18 cellular contexts compared by ENCODE assay signal in the genomic region with DNA sequence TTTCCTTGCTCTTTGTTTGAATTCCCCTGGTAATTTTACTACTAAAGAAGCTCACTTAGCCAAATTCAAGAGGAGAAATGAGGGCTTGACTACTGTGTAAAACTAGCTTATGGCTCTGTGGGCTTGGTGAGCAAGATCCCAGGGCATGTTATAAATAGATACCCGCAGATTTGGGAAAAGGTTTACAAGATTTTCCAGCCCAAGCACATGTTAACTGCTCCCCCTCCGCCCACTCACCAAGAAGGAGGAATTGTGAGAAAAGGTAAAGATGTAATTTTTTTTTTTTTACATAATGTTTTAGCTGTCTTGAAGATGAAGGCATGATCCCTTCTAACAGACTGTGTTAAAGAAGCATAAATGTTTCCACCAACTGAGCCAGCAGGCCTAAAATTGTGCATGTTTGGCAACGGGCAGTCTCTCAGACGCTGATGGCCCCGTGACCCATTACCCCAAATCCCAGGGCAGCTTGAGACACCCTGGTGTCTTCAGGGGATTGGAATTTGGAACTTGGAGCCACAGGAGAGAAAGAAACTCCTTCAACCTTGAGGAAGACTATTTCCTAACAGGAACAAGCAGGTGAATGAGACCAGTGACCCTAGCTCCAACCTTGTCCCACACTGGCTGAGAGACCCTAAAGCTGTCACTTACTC.
"Had no signal": no experiment of that assay in that cellular context is flagged by ENCODE, and none has a peak within 500 bp of the region (broad histone marks: within the 10 kb centered on the region; RNA-seq: fewer than 3 reads in every experiment).

No MANE protein-coding gene starts in this region.

- DNase-seq: activated CD4-positive, alpha-beta T cell treated with anti-CD3 and anti-CD28 coated beads, Interleukin-2, amount 10 ng/mL, durations not matched to agents 7 days and 5 days; activated gamma-delta T cell treated with Interleukin-2 at 50 U/mL for 16 hours; activated T-cell treated with anti-CD3 and anti-CD28 coated beads, Interleukin-2, amount 50 U/mL, for 1 hour; anterior cingulate cortex; cortex of kidney; effector CD4-positive, alpha-beta T cell; kidney; naive thymus-derived CD4-positive, alpha-beta T cell; right lobe of liver; small intestine; stimulated activated CD4-positive, alpha-beta T cell treated with anti-CD3 and anti-CD28 coated beads, Interleukin-15, amount 100 ng/mL, for 24 hours; stimulated activated naive CD4-positive, alpha-beta T cell; SW 1271 had no signal

- H3K27ac Mint-ChIP-seq: activated CD4-positive, alpha-beta T cell treated with anti-CD3 and anti-CD28 coated beads, Interleukin-2, amount 10 ng/mL, durations not matched to agents 7 days and 5 days; activated naive CD4-positive, alpha-beta T cell treated with anti-CD3 and anti-CD28 coated beads, Interleukin-2, amount 50 U/mL, for 24 hours had no signal

- H3K4me3 Mint-ChIP-seq: activated CD4-positive, alpha-beta T cell treated with anti-CD3 and anti-CD28 coated beads, Interleukin-2, amount 10 ng/mL, durations not matched to agents 7 days and 5 days; activated naive CD4-positive, alpha-beta T cell treated with anti-CD3 and anti-CD28 coated beads, Interleukin-2, amount 50 U/mL, for 24 hours; naive thymus-derived CD4-positive, alpha-beta T cell; neural crest cell had no signal

- H3K4me3 ChIP-seq: lung, right lobe of liver, SK-N-MC had no signal

- H3K27me3 ChIP-seq: right lobe of liver had no signal

- H3K36me3 ChIP-seq: right lobe of liver had no signal

- H3K36me3 Mint-ChIP-seq: activated naive CD4-positive, alpha-beta T cell treated with anti-CD3 and anti-CD28 coated beads, Interleukin-2, amount 50 U/mL, for 24 hours; naive thymus-derived CD4-positive, alpha-beta T cell had no signal

- H3K9me3 Mint-ChIP-seq: activated CD4-positive, alpha-beta T cell treated with anti-CD3 and anti-CD28 coated beads, Interleukin-2, amount 10 ng/mL, durations not matched to agents 7 days and 5 days; activated naive CD4-positive, alpha-beta T cell treated with anti-CD3 and anti-CD28 coated beads, Interleukin-2, amount 50 U/mL, for 24 hours had no signal

- H3K4me1 Mint-ChIP-seq: activated CD4-positive, alpha-beta T cell treated with anti-CD3 and anti-CD28 coated beads, Interleukin-2, amount 10 ng/mL, durations not matched to agents 7 days and 5 days; activated naive CD4-positive, alpha-beta T cell treated with anti-CD3 and anti-CD28 coated beads, Interleukin-2, amount 50 U/mL, for 24 hours; naive thymus-derived CD4-positive, alpha-beta T cell had no signal

- H3K27me3 Mint-ChIP-seq: activated CD4-positive, alpha-beta T cell treated with anti-CD3 and anti-CD28 coated beads, Interleukin-2, amount 10 ng/mL, durations not matched to agents 7 days and 5 days had no signal

- H3K27ac ChIP-seq: right lobe of liver, SK-N-MC had no signal

- ATAC-seq: activated CD4-positive, CD25-positive, alpha-beta regulatory T cell treated with anti-CD3 and anti-CD28 coated beads, Interleukin-2, amount 50 U/mL, for 24 hours; naive thymus-derived CD4-positive, alpha-beta T cell; right lobe of liver had no signal

- H3K4me1 ChIP-seq: right lobe of liver had no signal
